Comparison of ENCODE assay signal across 17 cellular contexts in genomic region chr14:80862983-80863382, GRCh38.
DNase-seq lines count a peak whose midpoint lies in the region; ATAC-seq and TF ChIP-seq lines count a peak whose summit lies in the region.
"Had no signal": no experiment of that assay in that cellular context is flagged by ENCODE, and none has a peak within 500 bp of the region (broad histone marks: within the 10 kb centered on the region; RNA-seq: fewer than 3 reads in every experiment).

No MANE protein-coding gene starts in this region.

- POLR2A ChIA-PET in CD4-positive, alpha-beta T cell (lab: Charles Lee), result no interaction called here

- H3K9me3 ChIP-seq in CD4-positive, alpha-beta T cell (ENCODE audit: control insufficient read depth, low read length), result peaks cover 11% of the 10 kb centered on the region

- peaks cover 8% of the 10 kb centered on the region for H3K9me3 Mint-ChIP-seq in osteocyte (ENCODE audit: unreplicated experiment)
- H3K9me3 Mint-ChIP-seq in CD4-positive, alpha-beta T cell, result peaks cover 7% of the 10 kb centered on the region
- peaks cover 8% of the 10 kb centered on the region for H3K9me3 Mint-ChIP-seq in GM23338

- H3K27me3 ChIP-seq in dorsolateral prefrontal cortex (no peaks in the 10 kb centered on the region), GM23338 (ENCODE audit: insufficient read depth) (no peaks in the 10 kb centered on the region)
- H3K27me3 ChIP-seq in CD4-positive, alpha-beta T cell (ENCODE audit: control insufficient read depth, insufficient read depth, low read length), result no peaks in the 10 kb centered on the region

- H3K27me3 Mint-ChIP-seq in osteocyte (ENCODE audit: unreplicated experiment), result no peaks in the 10 kb centered on the region
- H3K27me3 Mint-ChIP-seq in CD4-positive, alpha-beta T cell, result no peaks in the 10 kb centered on the region
- no peaks in the 10 kb centered on the region for H3K27me3 Mint-ChIP-seq in GM23338 (ENCODE audit: insufficient read depth, low read depth, poor library complexity)
- H3K27me3 Mint-ChIP-seq: activated naive CD8-positive, alpha-beta T cell treated with anti-CD3 and anti-CD28 coated beads for 36 hours; natural killer cell treated with Interleukin-12 subunit alpha and Interleukin-12 subunit beta and Interleukin-15 and Interleukin-18, amount 100 ng/mL, for 72 hours; T-cell had no signal

- H3F3A ChIP-seq in GM23338 (replicated peaks; ENCODE audit: low read depth), result no peaks in the 10 kb centered on the region

- H3K4me1 Mint-ChIP-seq in osteocyte (ENCODE audit: unreplicated experiment), result peaks cover 18% of the 10 kb centered on the region
- H3K4me1 Mint-ChIP-seq in CD4-positive, alpha-beta T cell (ENCODE audit: low read depth), result no peaks in the 10 kb centered on the region
- H3K4me1 Mint-ChIP-seq in GM23338, result no peaks in the 10 kb centered on the region
- H3K4me1 Mint-ChIP-seq: activated naive CD8-positive, alpha-beta T cell treated with anti-CD3 and anti-CD28 coated beads for 36 hours; T-cell had no signal

- H3K36me3 Mint-ChIP-seq in osteocyte (ENCODE audit: unreplicated experiment) (peaks cover 11% of the 10 kb centered on the region), GM23338 (ENCODE audit: low read depth) (peaks cover 8% of the 10 kb centered on the region; the same call in 2 of the 3 replicates)
- H3K36me3 Mint-ChIP-seq in CD4-positive, alpha-beta T cell (ENCODE audit: low read depth), result peaks cover 41% of the 10 kb centered on the region

- DNase-seq in ELR (ENCODE audit: low read depth) (peak; percentile 19), NCI-H1694 treated with DMSO at 0.1 percent for 48 hours (lab: John Stamatoyannopoulos, UW) (peak; percentile 18), dorsolateral prefrontal cortex (no peak), osteocyte (ENCODE audit: extremely low spot score, unreplicated experiment) (no peak), GM23338 (ENCODE audit: low spot score) (no peak), SK-N-DZ (ENCODE audit: low spot score) (no peak)
- no peak for DNase-seq in CD4-positive, alpha-beta T cell
- DNase-seq: activated CD4-positive, CD25-positive, alpha-beta regulatory T cell; activated CD8-positive, alpha-beta memory T cell treated with anti-CD3 and anti-CD28 coated beads, Interleukin-2, amount 50 U/mL, for 48 hours; activated naive CD8-positive, alpha-beta T cell treated with anti-CD3 and anti-CD28 coated beads for 36 hours; COR-L47; erythroblast; NCI-H2171; stimulated activated naive CD4-positive, alpha-beta T cell; T-cell had no signal

- CTCF ChIA-PET in CD4-positive, alpha-beta T cell (lab: Charles Lee), result no interaction called here

- no peaks in the 10 kb centered on the region for H3K36me3 ChIP-seq in GM23338 (ENCODE audit: insufficient read depth)

- H3K4me1 ChIP-seq in GM23338 (ENCODE audit: insufficient read depth), result no peaks in the 10 kb centered on the region

- peak in 38 of 56 donors; percentile 6 to 59 (median 28) for TF ChIP-seq CTCF in dorsolateral prefrontal cortex (IDR thresholded peaks at IDR 0.05 in 54 of 56, conservative IDR thresholded peaks at IDR 0.05 in 2 of 56; ENCODE audit: low read depth in 1 of 56, partially characterized antibody in 56 of 56)
- peak; percentile 65 for TF ChIP-seq CTCF in osteocyte (IDR thresholded peaks at IDR 0.05)
- no peak for TF ChIP-seq CTCF in CD4-positive, alpha-beta T cell (IDR thresholded peaks at IDR 0.05)
- peak in 1 of 2 experiments; percentile 32; a peak in 1 of 4 replicates for TF ChIP-seq CTCF in GM23338 (conservative IDR thresholded peaks at IDR 0.05; ENCODE audit: low read depth in 2 of 2)

- H3K27ac Mint-ChIP-seq in osteocyte (ENCODE audit: unreplicated experiment) (peak overlapping the region; percentile 87), GM23338 (no peak overlapping the region)
- H3K27ac Mint-ChIP-seq in CD4-positive, alpha-beta T cell, result no peak overlapping the region
- H3K27ac Mint-ChIP-seq: activated naive CD8-positive, alpha-beta T cell treated with anti-CD3 and anti-CD28 coated beads for 36 hours; natural killer cell treated with Interleukin-12 subunit alpha and Interleukin-12 subunit beta and Interleukin-15 and Interleukin-18, amount 100 ng/mL, for 72 hours; T-cell had no signal

- no peak overlapping the region for H3K4me2 ChIP-seq in GM23338

- H3K4me3 Mint-ChIP-seq in osteocyte (ENCODE audit: unreplicated experiment) (no peak overlapping the region), GM23338 (no peak overlapping the region)
- H3K4me3 Mint-ChIP-seq in CD4-positive, alpha-beta T cell, result no peak overlapping the region
- H3K4me3 Mint-ChIP-seq: activated naive CD8-positive, alpha-beta T cell treated with anti-CD3 and anti-CD28 coated beads for 36 hours; natural killer cell treated with Interleukin-12 subunit alpha and Interleukin-12 subunit beta and Interleukin-15 and Interleukin-18, amount 100 ng/mL, for 72 hours; T-cell had no signal

- H4K20me1 ChIP-seq in GM23338 (replicated peaks; ENCODE audit: insufficient read depth), result no peaks in the 10 kb centered on the region

- no peaks in the 10 kb centered on the region for H3K9me2 ChIP-seq in GM23338 (ENCODE audit: insufficient read depth)

- no peak overlapping the region for H3K27ac ChIP-seq in dorsolateral prefrontal cortex
- H3K27ac ChIP-seq in CD4-positive, alpha-beta T cell (ENCODE audit: low read depth, low read length), result no peak overlapping the region
- no peak overlapping the region for H3K27ac ChIP-seq in GM23338 (ENCODE audit: low read depth)

- ATAC-seq in CD4-positive, alpha-beta T cell (ENCODE audit: poor library complexity), result no peak
- no peak for ATAC-seq in GM23338
- ATAC-seq: natural killer cell treated with Interleukin-12 subunit alpha and Interleukin-12 subunit beta and Interleukin-15 and Interleukin-18, amount 100 ng/mL, for 72 hours; sciatic nerve; T-cell had no signal

- no peaks in the 10 kb centered on the region for H3K79me2 ChIP-seq in GM23338 (replicated peaks; ENCODE audit: insufficient read depth)

- intact Hi-C loops in dorsolateral prefrontal cortex (cut with DNase I), result no loop called here
- intact Hi-C loops in CD4-positive, alpha-beta T cell (cut with DNase I, micrococcal nuclease), result no loop called here

- no peak overlapping the region for H2AFZ ChIP-seq in GM23338

- H3K4me3 ChIP-seq in dorsolateral prefrontal cortex (no peak overlapping the region), GM23338 (no peak overlapping the region)

TF ChIP-seq in GM23338, 12 proteins besides CTCF, POLR2A, EP300 and RAD21 (continues in another document):
- TF ChIP-seq ZNF331 (CRISPR knock-in tag; IDR thresholded peaks at IDR 0.05; ENCODE audit: low read depth) (no peak), NANOG (IDR thresholded peaks at IDR 0.05; ENCODE audit: borderline replicate concordance) (no peak), ZNF114 (CRISPR knock-in tag; IDR thresholded peaks at IDR 0.05) (no peak), ETS1 (IDR thresholded peaks at IDR 0.05) (no peak), POLR2AphosphoS5 (IDR thresholded peaks at IDR 0.05; ENCODE audit: low read depth) (no peak), REST (IDR thresholded peaks at IDR 0.05; ENCODE audit: unreplicated experiment) (no peak), EZH2phosphoT487 (IDR thresholded peaks at IDR 0.05; ENCODE audit: unreplicated experiment) (no peak), JUNB (IDR thresholded peaks at IDR 0.05; ENCODE audit: unreplicated experiment) (no peak), EZH2 (IDR thresholded peaks at IDR 0.05; ENCODE audit: low read depth, unreplicated experiment) (no peak)

Comparison
In these comparisons a context has a peak if more than half of its experiments do, and no peak if none do; other contexts are left out.
1. DNase-seq: peak in ELR (single experiment) and NCI-H1694 treated with DMSO at 0.1 percent for 48 hours (single experiment); none in dorsolateral prefrontal cortex (0 of 10), osteocyte (single experiment), CD4-positive, alpha-beta T cell (0 of 10), GM23338 (single experiment) and SK-N-DZ (single experiment).